ENCODE assay signal across 10 cellular contexts in genomic region chr21:39082656-39083376, GRCh38.
DNase-seq lines count a peak whose midpoint lies in the region; ATAC-seq and TF ChIP-seq lines count a peak whose summit lies in the region.
"Had no signal": no experiment of that assay in that cellular context is flagged by ENCODE, and none has a peak within 500 bp of the region (broad histone marks: within the 10 kb centered on the region; RNA-seq: fewer than 3 reads in every experiment).

No MANE protein-coding gene starts in this region.

- peak; percentile 75 for DNase-seq in NCI-H748 (lab: John Stamatoyannopoulos, UW; ENCODE audit: unreplicated experiment)
- no peak for DNase-seq in NCI-H748 treated with DMSO at 0.1 percent for 48 hours (lab: John Stamatoyannopoulos, UW)
- peak; percentile 42 to 76 for DNase-seq in SHP77 (lab: John Stamatoyannopoulos, UW)
- DNase-seq in left colon, result peak; percentile 52 to 66
- DNase-seq in upper lobe of right lung, result no peak
- DNase-seq in activated gamma-delta T cell treated with Interleukin-2 at 50 U/mL for 16 hours, result no peak
- no peak for DNase-seq in tibial nerve (ENCODE audit: low spot score in 2 of 2)
- DNase-seq: natural killer cell; stimulated activated CD4-positive, alpha-beta T cell treated with anti-CD3 and anti-CD28 coated beads, Interleukin-4, amount 100 ng/mL, for 4 hours had no signal

- 67 to 68% methylated on average over 24 of the region's 24 CpGs for WGBS in tibial nerve, 2 donors

- intact Hi-C loops in left colon (cut with DNase I, micrococcal nuclease) (no loop called here), upper lobe of right lung (cut with DNase I) (no loop called here)

- H3K36me3 ChIP-seq in upper lobe of right lung (no peaks in the 10 kb centered on the region), tibial nerve (no peaks in the 10 kb centered on the region)

- peaks cover 41% of the 10 kb centered on the region for H3K4me1 ChIP-seq in upper lobe of right lung
- peaks cover 0 to 21% (median 1%) of the 10 kb centered on the region in 4 donors for H3K4me1 ChIP-seq in tibial nerve

- ATAC-seq in left colon (peak; percentile 81), upper lobe of right lung (peak; percentile 28), GM19467 (IDR thresholded peaks at IDR 0.05; ENCODE audit: unreplicated experiment) (no peak)
- ATAC-seq: natural killer cell had no signal

- H3K9me3 ChIP-seq in upper lobe of right lung (no peaks in the 10 kb centered on the region), tibial nerve (no peaks in the 10 kb centered on the region)

- TF ChIP-seq POLR2A in tibial nerve (IDR thresholded peaks at IDR 0.05), result no peak

- H3K27ac ChIP-seq in upper lobe of right lung (peak overlapping the region; percentile 69), tibial nerve (no peak overlapping the region)

- peak overlapping the region; percentile 36 for H3K4me3 ChIP-seq in upper lobe of right lung
- H3K4me3 ChIP-seq in tibial nerve, result no peak overlapping the region

- TF ChIP-seq EP300 in tibial nerve (IDR thresholded peaks at IDR 0.05), result no peak

- H3K27me3 ChIP-seq in upper lobe of right lung, result no peaks in the 10 kb centered on the region
- H3K27me3 ChIP-seq in tibial nerve, result no peaks in the 10 kb centered on the region

- TF ChIP-seq CTCF in upper lobe of right lung (IDR thresholded peaks at IDR 0.05) (no peak), tibial nerve (IDR thresholded peaks at IDR 0.05) (no peak)

Comparison
In these comparisons a context has a peak if more than half of its experiments do, and no peak if none do; other contexts are left out.
1. DNase-seq: peak in NCI-H748 (single experiment), SHP77 (2 of 2) and left colon (2 of 2); none in NCI-H748 treated with DMSO at 0.1 percent for 48 hours (single experiment), upper lobe of right lung (single experiment), activated gamma-delta T cell treated with Interleukin-2 at 50 U/mL for 16 hours (single experiment) and tibial nerve (0 of 2).